ENCODE assay signal across 19 cellular contexts in genomic region chr2:17363846-17364245, GRCh38.
"Had no signal": no experiment of that assay in that cellular context is flagged by ENCODE, and none has a peak within 500 bp of the region (broad histone marks: within the 10 kb centered on the region; RNA-seq: fewer than 3 reads in every experiment).

No MANE protein-coding gene starts in this region.

- ATAC-seq: esophagus mucosa; heart left ventricle; left colon; naive thymus-derived CD4-positive, alpha-beta T cell; psoas muscle; right lobe of liver; stimulated activated effector memory CD8-positive, alpha-beta T cell treated with anti-CD3 and anti-CD28 coated beads, Interleukin-12 subunit alpha, Interleukin-12 subunit beta, amount 100 ng/mL, for 72 hours; stimulated activated naive CD8-positive, alpha-beta T cell treated with anti-CD3 and anti-CD28 coated beads, Interleukin-15, Interleukin-2, amounts not matched to agents 100 U/mL and 50 U/mL, for 24 hours; upper lobe of right lung had no signal

- H3K36me3 ChIP-seq: heart left ventricle, right lobe of liver, suprapubic skin, tibial artery, upper lobe of right lung had no signal

- FAIRE-seq: endometrium, frontal cortex had no signal

- H3K4me3 ChIP-seq: heart left ventricle, psoas muscle, right lobe of liver, suprapubic skin, tibial artery, upper lobe of right lung had no signal

- H3K27me3 ChIP-seq: heart left ventricle, right lobe of liver, suprapubic skin, tibial artery, upper lobe of right lung had no signal

- DNase-seq: effector memory CD4-positive, alpha-beta T cell; heart left ventricle; hippocampal formation; left colon; naive thymus-derived CD4-positive, alpha-beta T cell; nephron progenitor cell; psoas muscle; retina; right lobe of liver; stimulated activated CD4-positive, alpha-beta T cell treated with anti-CD3 and anti-CD28 coated beads, Interleukin-4, amount 100 ng/mL, for 1 hour; stimulated activated CD8-positive, alpha-beta memory T cell treated with anti-CD3 and anti-CD28 coated beads, Interleukin-4, amount 100 ng/mL, for 48 hours; stimulated activated naive CD8-positive, alpha-beta T cell treated with anti-CD3 and anti-CD28 coated beads, Interleukin-15, Interleukin-2, amounts not matched to agents 100 U/mL and 50 U/mL, for 24 hours; tibial artery; upper lobe of right lung had no signal
